In genomic region chr1:43452789-43453441, GRCh38 we compare ENCODE assay signal across 9 cellular contexts. TPM values are rescaled to one million over a fixed set of nuclear protein-coding genes. Genes with fewer than 3 reads are reported as not detected.
A peak's percentile ranks its signal among the peaks of the same experiment; 100 is the strongest.
DNase-seq lines count a peak whose midpoint lies in the region; ATAC-seq, FAIRE-seq and TF ChIP-seq lines count a peak whose summit lies in the region.
"Had no signal": no experiment of that assay in that cellular context is flagged by ENCODE, and none has a peak within 500 bp of the region (broad histone marks: within the 10 kb centered on the region; RNA-seq: fewer than 3 reads in every experiment).

No MANE protein-coding gene starts in this region.

- peaks cover 11 to 30% of the 10 kb centered on the region in 2 donors for H3K36me3 ChIP-seq in kidney (ENCODE audit: control insufficient read depth in 1 of 2, insufficient read depth in 2 of 2, low read length in 2 of 2)

- H3K4me1 Mint-ChIP-seq in stimulated activated naive CD8-positive, alpha-beta T cell treated with anti-CD3 and anti-CD28 coated beads, Interleukin-15, Interleukin-2, amounts not matched to agents 100 ng/mL and 50 ng/mL, for 24 hours (ENCODE audit: low read depth): peaks cover 14% of the 10 kb centered on the region

- H3K4me1 ChIP-seq in kidney (ENCODE audit: control insufficient read depth in 1 of 2, insufficient read depth in 1 of 2, low read depth in 1 of 2, low read length in 2 of 2): peaks cover 12 to 18% of the 10 kb centered on the region in 2 donors

- peak overlapping the region; percentile 55 for H3K4me3 Mint-ChIP-seq in stimulated activated naive CD8-positive, alpha-beta T cell treated with anti-CD3 and anti-CD28 coated beads, Interleukin-15, Interleukin-2, amounts not matched to agents 100 ng/mL and 50 ng/mL, for 24 hours

- no peaks in the 10 kb centered on the region for H3K9me3 ChIP-seq in kidney (ENCODE audit: control insufficient read depth in 1 of 2, low read length in 2 of 2)

- TF ChIP-seq CTCF in cardiac fibroblast (IDR thresholded peaks at IDR 0.05; ENCODE audit: low read depth, low read length): no peak
- TF ChIP-seq CTCF in kidney (IDR thresholded peaks at IDR 0.05; ENCODE audit: borderline replicate concordance, extremely low read depth, insufficient read depth): no peak

- H3K9ac ChIP-seq in kidney (ENCODE audit: low read length in 2 of 2): peak overlapping the region; percentile 3 to 37

- no peak for FAIRE-seq in kidney (lab: Jason Lieb, UNC)
- FAIRE-seq: A204.1 had no signal

- ATAC-seq in GM19395 (IDR thresholded peaks at IDR 0.05; ENCODE audit: unreplicated experiment): no peak

- H3K27ac Mint-ChIP-seq in stimulated activated naive CD8-positive, alpha-beta T cell treated with anti-CD3 and anti-CD28 coated beads, Interleukin-15, Interleukin-2, amounts not matched to agents 100 ng/mL and 50 ng/mL, for 24 hours: peak overlapping the region; percentile 3

- intact Hi-C loops in kidney (cut with DNase I): no loop called here

- H3K27ac ChIP-seq in kidney (ENCODE audit: low read depth in 2 of 2, low read length in 2 of 2): peak overlapping the region; percentile 82 to 92

- peaks cover 26% of the 10 kb centered on the region for H3K27me3 Mint-ChIP-seq in stimulated activated naive CD8-positive, alpha-beta T cell treated with anti-CD3 and anti-CD28 coated beads, Interleukin-15, Interleukin-2, amounts not matched to agents 100 ng/mL and 50 ng/mL, for 24 hours

- H3K4me3 ChIP-seq in cardiac fibroblast (replicated peaks in 1 of 2; ENCODE audit: low read depth in 2 of 2, low read length in 2 of 2) (peak overlapping the region; percentile 35 to 51), kidney (ENCODE audit: low read length in 2 of 2) (peak overlapping the region; percentile 2 to 23)

- DNase-seq in DMS79 treated with DMSO at 0.1 percent for 48 hours (lab: John Stamatoyannopoulos, UW) (peak; percentile 60), DMS79 (lab: John Stamatoyannopoulos, UW) (no peak), NCI-H2227 treated with DMSO at 0.1 percent for 48 hours (lab: John Stamatoyannopoulos, UW) (peak; percentile 26), cardiac fibroblast (ENCODE audit: low read depth in 2 of 2) (peak; percentile 55 to 75), kidney (no peak), cortex of kidney (lab: John Stamatoyannopoulos, UW) (no peak)

- no peaks in the 10 kb centered on the region for H3K9me3 Mint-ChIP-seq in stimulated activated naive CD8-positive, alpha-beta T cell treated with anti-CD3 and anti-CD28 coated beads, Interleukin-15, Interleukin-2, amounts not matched to agents 100 ng/mL and 50 ng/mL, for 24 hours

- peaks cover 24% of the 10 kb centered on the region for H3K36me3 Mint-ChIP-seq in stimulated activated naive CD8-positive, alpha-beta T cell treated with anti-CD3 and anti-CD28 coated beads, Interleukin-15, Interleukin-2, amounts not matched to agents 100 ng/mL and 50 ng/mL, for 24 hours (ENCODE audit: low read depth)

RNA-seq across cellular contexts. Expression of gene HYI, which starts 0.8 kb away (rescaled TPM):
- total RNA-seq in kidney: 50.5 TPM
- polyA plus RNA-seq in kidney (ENCODE audit: insufficient read depth, low read depth, low replicate concordance): 91.2 TPM

Comparison
In these comparisons a context has a peak if more than half of its experiments do, and no peak if none do; other contexts are left out.
1. DNase-seq: peak in DMS79 treated with DMSO at 0.1 percent for 48 hours (single experiment), NCI-H2227 treated with DMSO at 0.1 percent for 48 hours (single experiment) and cardiac fibroblast (2 of 2); none in DMS79 (single experiment), kidney (single experiment) and cortex of kidney (single experiment).